Comparison of ENCODE assay signal across 9 cellular contexts in genomic region chr9:14348241-14349140, GRCh38. TPM values are rescaled to one million over a fixed set of nuclear protein-coding genes. Genes with fewer than 3 reads are reported as not detected.
DNase-seq lines count a peak whose midpoint lies in the region; ATAC-seq and TF ChIP-seq lines count a peak whose summit lies in the region.
"Had no signal": no experiment of that assay in that cellular context is flagged by ENCODE, and none has a peak within 500 bp of the region (broad histone marks: within the 10 kb centered on the region; RNA-seq: fewer than 3 reads in every experiment).

No MANE protein-coding gene starts in this region.

- peak overlapping the region; percentile 49; the same call in 1 of the 2 replicates for H3K4me3 ChIP-seq in PC-9

- H3K36me3 Mint-ChIP-seq in naive B cell: no peaks in the 10 kb centered on the region

- H3K4me3 Mint-ChIP-seq in naive B cell: peak overlapping the region in 5 of 8 donors; percentile 30 to 77 (median 62)

- POLR2A ChIA-PET in PC-9 (lab: Charles Lee; ENCODE audit: unreplicated experiment): no interaction called here

- intact Hi-C loops in PC-9 (cut with micrococcal nuclease; ENCODE audit: unreplicated experiment): no loop called here

- TF ChIP-seq CTCF in PC-9 (conservative IDR thresholded peaks at IDR 0.05) (no peak), foreskin keratinocyte (conservative IDR thresholded peaks at IDR 0.05) (no peak)

- H3K27me3 Mint-ChIP-seq in naive B cell: peaks cover 54 to 67% (median 55%) of the 10 kb centered on the region in 3 donors

- H2AFZ ChIP-seq in PC-9: peak overlapping the region; percentile 80; the same call in 1 of the 2 replicates

- peak overlapping the region; percentile 76 for H3K4me2 ChIP-seq in PC-9

- in situ Hi-C loops in ACHN (cut with HindIII; ENCODE audit: low pct_ligation_motif_present, low pct_unique_long_range_greater_than_20kb, low sequenced_read_pairs): no loop called here

- peaks cover 8 to 38% (median 10%) of the 10 kb centered on the region in 3 donors for H3K4me1 Mint-ChIP-seq in naive B cell

- BruUV-seq in PC-9 (replicated peaks; lab: Mats Ljungman, UMichigan): no TSS peak

- peaks cover 0 to 2% (median 0%) of the 10 kb centered on the region in 7 donors for H3K9me3 Mint-ChIP-seq in naive B cell

- H3F3A ChIP-seq in PC-9 (ENCODE audit: insufficient read depth, low read depth): no peaks in the 10 kb centered on the region

- H3K79me2 ChIP-seq in PC-9 (ENCODE audit: low read depth): no peaks in the 10 kb centered on the region

- ATAC-seq in foreskin keratinocyte: peak; percentile 36
- no peak for ATAC-seq in naive B cell (ENCODE audit: low read depth in 2 of 2)
- no peak for ATAC-seq in HG02973 (IDR thresholded peaks at IDR 0.05; ENCODE audit: unreplicated experiment)

- DNase-seq in ACHN: peak; percentile 26
- no peak for DNase-seq in PC-9
- DNase-seq in foreskin keratinocyte: peak; percentile 26 to 55
- no peak for DNase-seq in naive B cell
- no peak for DNase-seq in NOMO-1 treated with dmso at 0.1 percent for 144 hours (lab: John Stamatoyannopoulos, UW; ENCODE audit: unreplicated experiment)
- DNase-seq in NCI-H1048 (lab: John Stamatoyannopoulos, UW): no peak
- DNase-seq in mucosa of gallbladder (ENCODE audit: low spot score): no peak
- DNase-seq: DND-41 had no signal

- no peak overlapping the region for H3K27ac Mint-ChIP-seq in naive B cell

- H3K4me1 ChIP-seq in PC-9 (replicated peaks; ENCODE audit: insufficient read depth) (no peaks in the 10 kb centered on the region), foreskin keratinocyte (no peaks in the 10 kb centered on the region)

- H3K9me3 ChIP-seq in PC-9 (ENCODE audit: insufficient read depth, low read depth): no peaks in the 10 kb centered on the region

- H3K27me3 ChIP-seq in PC-9 (ENCODE audit: insufficient read depth, low read depth) (no peaks in the 10 kb centered on the region), foreskin keratinocyte (peaks cover 51% of the 10 kb centered on the region)

- no peaks in the 10 kb centered on the region for H3K9me2 ChIP-seq in PC-9 (ENCODE audit: insufficient read depth)

- no peaks in the 10 kb centered on the region for H3K36me3 ChIP-seq in PC-9 (ENCODE audit: low read depth)

- no peaks in the 10 kb centered on the region for H4K20me1 ChIP-seq in PC-9 (ENCODE audit: insufficient read depth)

- H3K27ac ChIP-seq in PC-9 (no peak overlapping the region), foreskin keratinocyte (no peak overlapping the region)

- CTCF ChIA-PET in PC-9 (lab: Charles Lee): no interaction called here

RNA-seq across cellular contexts. Expression of gene NFIB, which starts 34.5 kb away (rescaled TPM):
- total RNA-seq in PC-9 (2021): 29.0 and 35.1 TPM in 2 replicates
- total RNA-seq in foreskin keratinocyte: 24.3 and 26.5 TPM in 2 replicates
- 5.3 and 6.5 TPM in 2 replicates for polyA plus RNA-seq in foreskin keratinocyte
- under 1 TPM in 3 of 6 donors, not detected in 3; 0.31 to 0.69 (median 0.41) TPM for polyA plus RNA-seq in naive B cell (ENCODE audit: low read depth in 6 of 6)
- total RNA-seq in mucosa of gallbladder: 116 TPM

Comparison
In these comparisons a context has a peak if more than half of its experiments do, and no peak if none do; other contexts are left out.
1. DNase-seq: peak in ACHN (single experiment) and foreskin keratinocyte (2 of 2); none in PC-9 (0 of 2), naive B cell (single experiment), NOMO-1 treated with dmso at 0.1 percent for 144 hours (single experiment), NCI-H1048 (single experiment) and mucosa of gallbladder (single experiment).